ENCODE assay signal across 29 cellular contexts in the genomic region with DNA sequence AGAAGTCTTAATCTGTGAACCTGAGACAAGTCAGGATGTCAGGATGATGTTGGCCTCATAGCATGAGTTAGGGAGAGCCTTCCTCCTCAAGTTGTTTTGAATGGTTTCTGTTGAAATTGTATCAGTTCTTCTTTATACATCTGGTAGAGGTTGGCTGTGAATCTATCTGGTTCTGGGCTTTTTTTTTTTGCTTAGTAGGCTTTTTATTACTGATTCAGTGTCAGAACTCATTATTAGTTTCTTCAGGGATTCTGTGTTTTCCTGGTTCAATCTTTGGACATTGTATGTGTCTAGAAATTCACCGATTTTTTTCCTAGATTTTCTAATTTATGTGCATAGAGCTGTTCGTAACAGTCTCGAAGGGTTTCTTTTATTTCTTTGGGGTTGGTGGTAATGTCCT.
"Had no signal": no experiment of that assay in that cellular context is flagged by ENCODE, and none has a peak within 500 bp of the region (broad histone marks: within the 10 kb centered on the region; RNA-seq: fewer than 3 reads in every experiment).

No MANE protein-coding gene starts in this region.

- DNase-seq: naive thymus-derived CD4-positive, alpha-beta T cell; natural killer cell; occipital lobe; ovary; psoas muscle; right cardiac atrium; spleen; stimulated activated CD4-positive, alpha-beta T cell treated with anti-CD3 and anti-CD28 coated beads, Interleukin-12 subunit alpha, Interleukin-12 subunit beta, amount 100 ng/mL, for 4 hours; stimulated activated CD4-positive, alpha-beta T cell treated with anti-CD3 and anti-CD28 coated beads, Interleukin-2, amount 100 ng/mL, for 24 hours; stimulated activated CD4-positive, alpha-beta T cell treated with anti-CD3 and anti-CD28 coated beads, Interleukin-2, amount 100 ng/mL, for 48 hours; stimulated activated CD4-positive, alpha-beta T cell treated with anti-CD3 and anti-CD28 coated beads, Interleukin-4, amount 100 ng/mL, for 24 hours; stimulated activated naive B cell treated with anti-CD40 and anti-IgM and Interleukin-4, amounts not matched to agents 10 μg/mL and 1 μg/mL and 100 μg/mL, for 72 hours; stimulated activated naive CD4-positive, alpha-beta T cell treated with Interleukin-2 at 50 U/mL for 16 hours; stomach; thyroid gland; trophoblast cell had no signal

- H3K36me3 Mint-ChIP-seq: naive thymus-derived CD4-positive, alpha-beta T cell; natural killer cell; neural progenitor cell; stimulated activated effector memory CD8-positive, alpha-beta T cell treated with anti-CD3 and anti-CD28 coated beads, Interleukin-12 subunit alpha, Interleukin-12 subunit beta, amount 100 ng/mL, for 72 hours; stimulated activated naive B cell treated with anti-CD40 and anti-IgM and Interleukin-4, amounts not matched to agents 10 μg/mL and 1 μg/mL and 100 μg/mL, for 72 hours had no signal

- H3K27ac Mint-ChIP-seq: naive thymus-derived CD4-positive, alpha-beta T cell; natural killer cell; nephron; neural progenitor cell; progenitor cell of endocrine pancreas; stimulated activated effector memory CD8-positive, alpha-beta T cell treated with anti-CD3 and anti-CD28 coated beads, Interleukin-12 subunit alpha, Interleukin-12 subunit beta, amount 100 ng/mL, for 72 hours; stimulated activated naive B cell treated with anti-CD40 and anti-IgM and Interleukin-4, amounts not matched to agents 10 μg/mL and 1 μg/mL and 100 μg/mL, for 72 hours; stimulated activated naive CD8-positive, alpha-beta T cell treated with anti-CD3 and anti-CD28 coated beads, Interleukin-15, Interleukin-2, amounts not matched to agents 100 ng/mL and 50 ng/mL, for 24 hours had no signal

- H3K4me1 ChIP-seq: neural progenitor cell, psoas muscle, spleen, stomach, thyroid gland, tibial nerve, upper lobe of left lung, vagina had no signal

- H3K9ac ChIP-seq: neural progenitor cell had no signal

- H3K9me3 Mint-ChIP-seq: stimulated activated effector memory CD8-positive, alpha-beta T cell treated with anti-CD3 and anti-CD28 coated beads, Interleukin-12 subunit alpha, Interleukin-12 subunit beta, amount 100 ng/mL, for 72 hours; stimulated activated naive CD8-positive, alpha-beta T cell treated with anti-CD3 and anti-CD28 coated beads, Interleukin-15, Interleukin-2, amounts not matched to agents 100 ng/mL and 50 ng/mL, for 24 hours had no signal

- ATAC-seq: naive thymus-derived CD4-positive, alpha-beta T cell; natural killer cell; psoas muscle; right cardiac atrium; sciatic nerve; stimulated activated effector memory CD8-positive, alpha-beta T cell treated with anti-CD3 and anti-CD28 coated beads, Interleukin-12 subunit alpha, Interleukin-12 subunit beta, amount 100 ng/mL, for 72 hours; stimulated activated naive B cell treated with anti-CD40 and anti-IgM and Interleukin-4, amounts not matched to agents 10 μg/mL and 1 μg/mL and 100 μg/mL, for 72 hours had no signal

- H3K4me1 Mint-ChIP-seq: naive thymus-derived CD4-positive, alpha-beta T cell; natural killer cell; nephron; neural progenitor cell; stimulated activated effector memory CD8-positive, alpha-beta T cell treated with anti-CD3 and anti-CD28 coated beads, Interleukin-12 subunit alpha, Interleukin-12 subunit beta, amount 100 ng/mL, for 72 hours; stimulated activated naive B cell treated with anti-CD40 and anti-IgM and Interleukin-4, amounts not matched to agents 10 μg/mL and 1 μg/mL and 100 μg/mL, for 72 hours had no signal

- H3K27me3 Mint-ChIP-seq: progenitor cell of endocrine pancreas; stimulated activated naive B cell treated with anti-CD40 and anti-IgM and Interleukin-4, amounts not matched to agents 10 μg/mL and 1 μg/mL and 100 μg/mL, for 72 hours had no signal

- H3K4me2 ChIP-seq: neural progenitor cell, smooth muscle cell had no signal

- H3K4me3 Mint-ChIP-seq: naive thymus-derived CD4-positive, alpha-beta T cell; natural killer cell; nephron; neural progenitor cell; stimulated activated effector memory CD8-positive, alpha-beta T cell treated with anti-CD3 and anti-CD28 coated beads, Interleukin-12 subunit alpha, Interleukin-12 subunit beta, amount 100 ng/mL, for 72 hours; stimulated activated naive B cell treated with anti-CD40 and anti-IgM and Interleukin-4, amounts not matched to agents 10 μg/mL and 1 μg/mL and 100 μg/mL, for 72 hours; stimulated activated naive CD8-positive, alpha-beta T cell treated with anti-CD3 and anti-CD28 coated beads, Interleukin-15, Interleukin-2, amounts not matched to agents 100 ng/mL and 50 ng/mL, for 24 hours had no signal

- H3K36me3 ChIP-seq: neural progenitor cell, ovary, spleen, stomach, thoracic aorta, thyroid gland, tibial nerve, upper lobe of left lung, vagina had no signal

- H3K27me3 ChIP-seq: neural progenitor cell, ovary, spleen, stomach, thyroid gland, tibial nerve, upper lobe of left lung, vagina had no signal

- H3K4me3 ChIP-seq: neural progenitor cell, ovary, psoas muscle, skin epidermis, smooth muscle cell, spleen, stomach, thoracic aorta, thyroid gland, tibial nerve, upper lobe of left lung, vagina had no signal

- H3K27ac ChIP-seq: neural progenitor cell, ovary, psoas muscle, skin epidermis, spleen, stomach, thoracic aorta, thyroid gland, tibial nerve, upper lobe of left lung, vagina had no signal

- H3K9me3 ChIP-seq: ovary, psoas muscle, thoracic aorta, thyroid gland, tibial nerve, vagina had no signal

- H2AFZ ChIP-seq: neural progenitor cell had no signal

- FAIRE-seq: urothelium cell line had no signal
